Comparison of ENCODE assay signal across 12 cellular contexts in genomic region chr7:25031432-25031831, GRCh38. TPM values are rescaled to one million over a fixed set of nuclear protein-coding genes. Genes with fewer than 3 reads are reported as not detected.
DNase-seq lines count a peak whose midpoint lies in the region; ATAC-seq and TF ChIP-seq lines count a peak whose summit lies in the region.
"Had no signal": no experiment of that assay in that cellular context is flagged by ENCODE, and none has a peak within 500 bp of the region (broad histone marks: within the 10 kb centered on the region; RNA-seq: fewer than 3 reads in every experiment).

No MANE protein-coding gene starts in this region.

- H3K4me3 ChIP-seq in prostate gland: no peak overlapping the region
- H3K4me3 ChIP-seq: body of pancreas, upper lobe of right lung had no signal

- intact Hi-C loops in prostate gland (cut with DNase I): no loop called here

- H3K27ac ChIP-seq in epithelial cell of prostate (peak overlapping the region; percentile 35), prostate gland (no peak overlapping the region)
- H3K27ac ChIP-seq: body of pancreas, upper lobe of right lung had no signal

- no peak for TF ChIP-seq CTCF in prostate gland (IDR thresholded peaks at IDR 0.05)

- H3K36me3 ChIP-seq in prostate gland: no peaks in the 10 kb centered on the region
- H3K36me3 ChIP-seq: upper lobe of right lung had no signal

- ATAC-seq in GM18861 (IDR thresholded peaks at IDR 0.05; ENCODE audit: unreplicated experiment) (peak; percentile 40), GM21717 (IDR thresholded peaks at IDR 0.05; ENCODE audit: unreplicated experiment) (peak; percentile 35), HG03378 (IDR thresholded peaks at IDR 0.05; ENCODE audit: unreplicated experiment) (peak; percentile 26)
- no peak for ATAC-seq in stimulated activated naive CD8-positive, alpha-beta T cell treated with anti-CD3 and anti-CD28 coated beads, Interleukin-15, Interleukin-2, amounts not matched to agents 100 U/mL and 50 U/mL, for 24 hours
- ATAC-seq: body of pancreas, upper lobe of right lung had no signal

- H3K27me3 ChIP-seq in prostate gland (replicated peaks; ENCODE audit: insufficient read depth): no peaks in the 10 kb centered on the region
- H3K27me3 ChIP-seq: body of pancreas, upper lobe of right lung had no signal

- no peaks in the 10 kb centered on the region for H3K9me3 ChIP-seq in prostate gland
- H3K9me3 ChIP-seq: upper lobe of right lung had no signal

- 100% methylated on average over 1 of the region's 1 CpG for WGBS in prostate gland

- DNase-seq in epithelial cell of prostate (ENCODE audit: low read depth, low spot score): no peak
- no peak for DNase-seq in prostate gland (ENCODE audit: low spot score)
- no peak for DNase-seq in GDM1 (lab: John Stamatoyannopoulos, UW)
- DNase-seq in stimulated activated naive CD8-positive, alpha-beta T cell treated with anti-CD3 and anti-CD28 coated beads, Interleukin-15, Interleukin-2, amounts not matched to agents 100 U/mL and 50 U/mL, for 24 hours: no peak
- no peak for DNase-seq in NCI-H510A treated with DMSO at 0.1 percent for 48 hours (lab: John Stamatoyannopoulos, UW)
- DNase-seq: body of pancreas, DND-41, mesenchymal stem cell, upper lobe of right lung had no signal

- H3K4me1 ChIP-seq in prostate gland (replicated peaks): no peaks in the 10 kb centered on the region
- H3K4me1 ChIP-seq: body of pancreas, upper lobe of right lung had no signal

- no peak for TF ChIP-seq POLR2A in prostate gland (IDR thresholded peaks at IDR 0.05)

RNA-seq across cellular contexts. Expression of gene OSBPL3, which starts 51.5 kb away (rescaled TPM):
- 1 to 10 TPM; 3.1 to 6.3 TPM for total RNA-seq in prostate gland
